In genomic region chr17:16286009-16286946, GRCh38 we compare ENCODE assay signal across 8 cellular contexts.
DNase-seq lines count a peak whose midpoint lies in the region; ATAC-seq and TF ChIP-seq lines count a peak whose summit lies in the region.

No MANE protein-coding gene starts in this region.

- intact Hi-C loops in IMR-90 (cut with micrococcal nuclease) (loop anchor here (1.0 to 5.0 kb wide), 3 partner anchors 37 to 71 kb away; partner anchors contain the start of genes CENPV and NCOR1), left colon (cut with DNase I, micrococcal nuclease) (no loop called here)

- DNase-seq in EH (ENCODE audit: low read depth): peak; percentile 99
- peak; percentile 98 for DNase-seq in IMR-90
- DNase-seq in activated CD4-positive, CD25-positive, alpha-beta regulatory T cell (lab: John Stamatoyannopoulos, UW): peak; percentile 25 to 55 (median 42)
- no peak for DNase-seq in chondrocyte (ENCODE audit: low spot score)
- DNase-seq in left colon: peak; percentile 88 to 96
- DNase-seq in stimulated activated CD4-positive, alpha-beta T cell treated with anti-CD3 and anti-CD28 coated beads, Interleukin-4, amount 100 ng/mL, for 1 hour: peak; percentile 64
- no peak for DNase-seq in cerebellar nuclear complex (lab: John Stamatoyannopoulos, UW)

- H3K27me3 Mint-ChIP-seq in chondrocyte (ENCODE audit: low read depth): no peaks in the 10 kb centered on the region

- 3% methylated on average over 10 of the region's 26 CpGs; no CpG with 5 or more reads in 1 of the 2 experiments for WGBS in IMR-90 (ENCODE audit: extremely low coverage in 2 of 2, insufficient read length in 1 of 2), 2 experiments

- H2AK9ac ChIP-seq in IMR-90 (replicated peaks; ENCODE audit: low read depth, low read length, poor library complexity): peak overlapping the region; percentile 92

- peaks cover 18% of the 10 kb centered on the region for H3K9me1 ChIP-seq in IMR-90 (ENCODE audit: insufficient read depth, low read length)

- peak overlapping the region; percentile 94 to 96 for H4K8ac ChIP-seq in IMR-90 (ENCODE audit: low read depth in 2 of 2, low read length in 2 of 2)

- peak overlapping the region; percentile 94 for H3K18ac ChIP-seq in IMR-90 (ENCODE audit: low read depth, low read length)

- peak overlapping the region; percentile 65 for H3K4me3 Mint-ChIP-seq in chondrocyte (ENCODE audit: unreplicated experiment)

- peak overlapping the region; percentile 96 for H3K4ac ChIP-seq in IMR-90 (ENCODE audit: low read depth, low read length)

- H3K4me1 ChIP-seq in IMR-90 (ENCODE audit: control insufficient read depth, insufficient read depth, low read length): peaks cover 24% of the 10 kb centered on the region

- H3K56ac ChIP-seq in IMR-90 (ENCODE audit: extremely low read depth, insufficient read depth, low read length): peak overlapping the region; percentile 96

- no peaks in the 10 kb centered on the region for H3K36me3 ChIP-seq in IMR-90 (ENCODE audit: control insufficient read depth, insufficient read depth, low read length)

- H3K4me1 Mint-ChIP-seq in chondrocyte (ENCODE audit: low read depth): peaks cover 63% of the 10 kb centered on the region

- BruUV-seq in IMR-90 (replicated peaks; lab: Mats Ljungman, UMichigan): no TSS peak

- H4K91ac ChIP-seq in IMR-90 (ENCODE audit: insufficient read depth, low read depth, low read length): peak overlapping the region; percentile 100

- peak overlapping the region; percentile 89 for H4K5ac ChIP-seq in IMR-90 (ENCODE audit: low read depth, low read length)

- peak overlapping the region; percentile 94 for H3K23ac ChIP-seq in IMR-90 (ENCODE audit: low read depth, low read length)

- peak; percentile 34; the same call in 1 of the 2 replicates for TF ChIP-seq POLR2A in IMR-90 (IDR thresholded peaks at IDR 0.05; ENCODE audit: low read depth, low read length)

- dilution Hi-C loops in IMR-90 (cut with HindIII; ENCODE audit: low sequenced_read_pairs, unreplicated experiment): no loop called here

- H3K27ac Mint-ChIP-seq in chondrocyte (ENCODE audit: unreplicated experiment): peak overlapping the region; percentile 98

- peak overlapping the region; percentile 5; the same call in 1 of the 2 replicates for H3K4me3 ChIP-seq in IMR-90 (ENCODE audit: insufficient read depth, low read depth, low read length)

- peaks cover 6% of the 10 kb centered on the region; the same call in 1 of the 2 replicates for H4K20me1 ChIP-seq in IMR-90 (ENCODE audit: insufficient read depth, low read length)

- no peak for TF ChIP-seq CTCF in IMR-90 (conservative IDR thresholded peaks at IDR 0.05; ENCODE audit: low read depth, low read length)
- TF ChIP-seq CTCF in chondrocyte (IDR thresholded peaks at IDR 0.05): peak; percentile 52

- H2BK120ac ChIP-seq in IMR-90 (ENCODE audit: low read depth, low read length): peak overlapping the region; percentile 99

- no peaks in the 10 kb centered on the region for H3K9me3 Mint-ChIP-seq in chondrocyte (ENCODE audit: low read depth)

- H3K4me2 ChIP-seq in IMR-90 (ENCODE audit: low read depth, low read length): peak overlapping the region; percentile 79

- peak overlapping the region; percentile 93 for H2BK5ac ChIP-seq in IMR-90 (ENCODE audit: low read depth, low read length, poor library complexity, severe bottlenecking)

- peak; percentile 85 for ATAC-seq in GM21619 (IDR thresholded peaks at IDR 0.05; ENCODE audit: unreplicated experiment)
- peak; percentile 79 for ATAC-seq in IMR-90 (ENCODE audit: low read depth)
- peak; percentile 88 for ATAC-seq in left colon

- POLR2A ChIA-PET in IMR-90 (lab: Charles Lee; ENCODE audit: unreplicated experiment): interaction anchor here (0.5 kb wide), 1 partner anchor 52 kb away, joined by 9 read pairs; no protein-coding TSS in a partner anchor

- peak overlapping the region; percentile 99 for H2BK15ac ChIP-seq in IMR-90 (ENCODE audit: low read depth, low read length)

- peak overlapping the region; percentile 100 for H2AK5ac ChIP-seq in IMR-90 (ENCODE audit: low read depth, low read length)

- H3K27me3 ChIP-seq in IMR-90 (ENCODE audit: control insufficient read depth, insufficient read depth, low read length): no peaks in the 10 kb centered on the region

- H3K9me3 ChIP-seq in IMR-90 (ENCODE audit: control insufficient read depth, insufficient read depth, low read length): no peaks in the 10 kb centered on the region

- H3K9ac ChIP-seq in IMR-90 (ENCODE audit: low read depth, low read length): peak overlapping the region; percentile 86

- peak; percentile 26; the same call in 1 of the 2 replicates for TF ChIP-seq RAD21 in IMR-90 (IDR thresholded peaks at IDR 0.05; ENCODE audit: low read length)

- peak overlapping the region; percentile 82 for H2AFZ ChIP-seq in IMR-90 (replicated peaks; ENCODE audit: low read length, poor library complexity)

- H3K79me1 ChIP-seq in IMR-90 (ENCODE audit: low read depth in 1 of 2, low read length in 2 of 2): peaks cover 3 to 26% of the 10 kb centered on the region in 2 experiments; a peak in 2 of 4 replicates

- peak overlapping the region; percentile 97 for H2BK20ac ChIP-seq in IMR-90 (ENCODE audit: low read depth, low read length)

- H3K14ac ChIP-seq in IMR-90 (replicated peaks; ENCODE audit: low read depth, low read length): peak overlapping the region; percentile 93

- in situ Hi-C loops in IMR-90 (cut with MboI; ENCODE audit: low sequenced_read_pairs): no loop called here

- CTCF ChIA-PET in IMR-90 (lab: Yijun Ruan, JAX): interaction anchor here (0.8 to 1.6 kb wide), 4 partner anchors 23 to 165 kb away, joined by 3 to 7 read pairs (median 6); no protein-coding TSS in a partner anchor

- H3K36me3 Mint-ChIP-seq in chondrocyte (ENCODE audit: low read depth): peaks cover 3% of the 10 kb centered on the region

- peak overlapping the region; percentile 98 for H3K27ac ChIP-seq in IMR-90 (ENCODE audit: insufficient read depth, low read length)

TF ChIP-seq in IMR-90, 13 proteins besides CTCF, POLR2A, EP300 and RAD21:
- peak; percentile 64; the same call in 1 of the 2 replicates for TF ChIP-seq CEBPB (IDR thresholded peaks at IDR 0.05; ENCODE audit: low read depth, low read length)
- peak; percentile 78 for TF ChIP-seq BHLHE40 (IDR thresholded peaks at IDR 0.05; ENCODE audit: low read depth, low read length)
- peak; percentile 92 for TF ChIP-seq ELK1 (IDR thresholded peaks at IDR 0.05; ENCODE audit: borderline replicate concordance, low read depth, low read length)
- no peak; the same call in 1 of the 2 replicates for TF ChIP-seq SMC3 (IDR thresholded peaks at IDR 0.05; ENCODE audit: low read depth, low read length)
- TF ChIP-seq MAZ (IDR thresholded peaks at IDR 0.05; ENCODE audit: borderline replicate concordance, low read depth, low read length): peak; percentile 34
- TF ChIP-seq MXI1 (IDR thresholded peaks at IDR 0.05; ENCODE audit: borderline replicate concordance, low read depth, low read length): no peak
- TF ChIP-seq NFE2L2 (IDR thresholded peaks at IDR 0.05; ENCODE audit: low read depth, low read length): no peak
- no peak for TF ChIP-seq RCOR1 (IDR thresholded peaks at IDR 0.05; ENCODE audit: insufficient replicate concordance, low read length)
- no peak for TF ChIP-seq USF2 (IDR thresholded peaks at IDR 0.05; ENCODE audit: low read depth, low read length)
- peak; percentile 95 for TF ChIP-seq FOS (IDR thresholded peaks at IDR 0.05; ENCODE audit: low read depth, low read length)
- TF ChIP-seq CHD1 (IDR thresholded peaks at IDR 0.05; ENCODE audit: low read depth, low read length): peak; percentile 79; the same call in 1 of the 2 replicates
- TF ChIP-seq RFX5 (IDR thresholded peaks at IDR 0.05; ENCODE audit: low read depth, low read length): no peak
- no peak; the same call in 1 of the 2 replicates for TF ChIP-seq MAFK (IDR thresholded peaks at IDR 0.05; ENCODE audit: low read depth, low read length)
TF ChIP-seq in IMR-90: peak in this region for 6.

Comparison
In these comparisons a context has a peak if more than half of its experiments do, and no peak if none do; other contexts are left out.
1. DNase-seq: peak in EH (single experiment), IMR-90 (single experiment), activated CD4-positive, CD25-positive, alpha-beta regulatory T cell (4 of 4), left colon (2 of 2) and stimulated activated CD4-positive, alpha-beta T cell treated with anti-CD3 and anti-CD28 coated beads, Interleukin-4, amount 100 ng/mL, for 1 hour (single experiment); none in chondrocyte (single experiment) and cerebellar nuclear complex (0 of 2).
2. Peak in every context shown above with its lines, with median percentiles within 50 percentile points of each other: ATAC-seq.